In genomic region chr12:104201238-104202001, GRCh38 we compare ENCODE assay signal across 8 cellular contexts. TPM values are rescaled to one million over a fixed set of nuclear protein-coding genes. Genes with fewer than 3 reads are reported as not detected.
A peak's percentile ranks its signal among the peaks of the same experiment; 100 is the strongest.
DNase-seq lines count a peak whose midpoint lies in the region; ATAC-seq and TF ChIP-seq lines count a peak whose summit lies in the region.

No MANE protein-coding gene starts in this region.

- intact Hi-C loops in prostate gland (cut with DNase I), result loop anchor here (5.0 to 10.0 kb wide), 3 partner anchors 156 to 853 kb away; no protein-coding TSS in a partner anchor

- H3K4me3 ChIP-seq in prostate gland, result no peak overlapping the region

- no peaks in the 10 kb centered on the region for H3K36me3 ChIP-seq in prostate gland

- ATAC-seq in HG03520 (IDR thresholded peaks at IDR 0.05; ENCODE audit: unreplicated experiment) (no peak), GM21737 (IDR thresholded peaks at IDR 0.05; ENCODE audit: unreplicated experiment) (no peak)

- DNase-seq in EH (ENCODE audit: low read depth) (peak; percentile 73), LHCN-M2 (ENCODE audit: low read depth) (peak; percentile 57), RPMI8226 (peak; percentile 44), glomerular visceral epithelial cell (ENCODE audit: extremely low spot score) (peak; percentile 57), prostate gland (ENCODE audit: low spot score) (peak; percentile 39)
- DNase-seq in activated T-helper 9 cell treated with anti-CD3 and anti-CD28 coated beads, Interleukin-2, amount 50 U/mL, for 16 hours (ENCODE audit: low read depth), result peak; percentile 19

- H3K27ac ChIP-seq in prostate gland, result no peak overlapping the region

- WGBS in prostate gland, result 32% methylated on average over 3 of the region's 3 CpGs

- TF ChIP-seq CTCF in prostate gland (IDR thresholded peaks at IDR 0.05), result peak; percentile 49 to 79 (median 67)

- H3K4me1 ChIP-seq in prostate gland (replicated peaks), result no peaks in the 10 kb centered on the region

- no peaks in the 10 kb centered on the region for H3K27me3 ChIP-seq in prostate gland (replicated peaks; ENCODE audit: insufficient read depth)

- H3K9me3 ChIP-seq in prostate gland, result no peaks in the 10 kb centered on the region

- TF ChIP-seq POLR2A in prostate gland (IDR thresholded peaks at IDR 0.05), result no peak

RNA-seq across cellular contexts. Expression of gene TXNRD1, which starts 14.2 kb away (rescaled TPM):
- 98.7 and 120 TPM in 2 replicates for total RNA-seq in LHCN-M2 (2014; rRNA removed)
- 144 TPM for polyA plus RNA-seq in LHCN-M2 (2012)
- total RNA-seq in prostate gland, result 100 to 1,000 TPM in 1 of 2 donors, 10 to 100 TPM in 1; 87.6 to 115 TPM

Comparison
In these comparisons a context has a peak if more than half of its experiments do, and no peak if none do; other contexts are left out.
1. DNase-seq: peak in every context shown above with its lines; median percentile 73 in EH; 57 in LHCN-M2; 57 in glomerular visceral epithelial cell; 44 in RPMI8226; 39 in prostate gland; 19 in activated T-helper 9 cell treated with anti-CD3 and anti-CD28 coated beads, Interleukin-2, amount 50 U/mL, for 16 hours.